Comparison of ENCODE assay signal across 8 cellular contexts in genomic region chr6:52994031-52994788, GRCh38. TPM values are rescaled to one million over a fixed set of nuclear protein-coding genes. Genes with fewer than 3 reads are reported as not detected.
DNase-seq lines count a peak whose midpoint lies in the region; ATAC-seq, FAIRE-seq and TF ChIP-seq lines count a peak whose summit lies in the region.

No MANE protein-coding gene starts in this region.

- H3K4me3 ChIP-seq in SK-N-MC: peak overlapping the region; percentile 91
- peak overlapping the region; percentile 82 for H3K4me3 ChIP-seq in epithelial cell of proximal tubule (ENCODE audit: low read depth, low read length)
- H3K4me3 ChIP-seq in muscle layer of colon (ENCODE audit: low read depth in 1 of 2, low read length in 2 of 2): peak overlapping the region; percentile 55 to 96

- H3K9me3 ChIP-seq in SK-N-MC (ENCODE audit: low read depth, low read length) (no peaks in the 10 kb centered on the region), muscle layer of colon (ENCODE audit: low read length) (no peaks in the 10 kb centered on the region)

- H3K27ac ChIP-seq in SK-N-MC (peak overlapping the region; percentile 99), muscle layer of colon (ENCODE audit: low read depth, low read length) (peak overlapping the region; percentile 93)

- no peak for TF ChIP-seq CTCF in epithelial cell of proximal tubule (conservative IDR thresholded peaks at IDR 0.05; ENCODE audit: low read depth, low read length)

- DNase-seq in Daoy (ENCODE audit: low read depth) (peak; percentile 64), SK-N-MC (ENCODE audit: low read depth, low spot score) (peak; percentile 30), epithelial cell of proximal tubule (ENCODE audit: low read depth) (no peak), occipital lobe (lab: John Stamatoyannopoulos, UW) (no peak), GM12891 (ENCODE audit: insufficient read length, low spot score) (no peak)

- no peaks in the 10 kb centered on the region for H3K4me1 ChIP-seq in muscle layer of colon (ENCODE audit: insufficient read depth, low read length)

- H3K9ac ChIP-seq in SK-N-MC (ENCODE audit: insufficient read length) (peak overlapping the region; percentile 91), muscle layer of colon (ENCODE audit: low read length) (peak overlapping the region; percentile 95)

- no peak for FAIRE-seq in GM12891 (lab: Jason Lieb, UNC)

- no peaks in the 10 kb centered on the region for H3K27me3 ChIP-seq in muscle layer of colon (ENCODE audit: control insufficient read depth in 1 of 2, insufficient read depth in 2 of 2, low read length in 2 of 2)

- ATAC-seq in HG03066 (IDR thresholded peaks at IDR 0.05; ENCODE audit: low read depth, unreplicated experiment) (peak; percentile 3), GM21447 (IDR thresholded peaks at IDR 0.05; ENCODE audit: unreplicated experiment) (no peak)

- H3K36me3 ChIP-seq in SK-N-MC (ENCODE audit: insufficient read depth, low read length): peaks cover 30% of the 10 kb centered on the region
- H3K36me3 ChIP-seq in muscle layer of colon (ENCODE audit: insufficient read depth, low read length): no peaks in the 10 kb centered on the region

- no peak for TF ChIP-seq POLR2A in GM12891 (IDR thresholded peaks at IDR 0.05; ENCODE audit: low read depth, low read length)

TF ChIP-seq in GM12891, 5 proteins besides CTCF, POLR2A, EP300 and RAD21:
- TF ChIP-seq SPI1 (IDR thresholded peaks at IDR 0.05; ENCODE audit: low read depth, low read length) (no peak), POU2F2 (IDR thresholded peaks at IDR 0.05; ENCODE audit: low read depth, low read length) (no peak), POLR2AphosphoS5 (IDR thresholded peaks at IDR 0.05; ENCODE audit: low read depth, low read length) (no peak), PAX5 (IDR thresholded peaks at IDR 0.05; ENCODE audit: insufficient read depth, low read length, severe bottlenecking) (no peak), TAF1 (IDR thresholded peaks at IDR 0.05; ENCODE audit: low read depth, low read length) (no peak)

RNA-seq across cellular contexts. Expression of gene GSTA4, which starts 0.9 kb away (rescaled TPM):
- 15.5 and 17.4 TPM in 2 replicates for total RNA-seq in Daoy (2014; rRNA removed; shearing (Covaris generic))
- total RNA-seq in epithelial cell of proximal tubule (10.5 and 12.1 TPM in 2 replicates), occipital lobe (145 TPM)
- polyA plus RNA-seq in GM12891 (2012; ENCODE audit: low read depth, missing spikeins): 2.7 TPM

Comparison
In these comparisons a context has a peak if more than half of its experiments do, and no peak if none do; other contexts are left out.
1. DNase-seq: peak in Daoy (single experiment) and SK-N-MC (single experiment); none in epithelial cell of proximal tubule (single experiment), occipital lobe (single experiment) and GM12891 (single experiment).
2. Peak in every context shown above with its lines, with median percentiles within 50 percentile points of each other: H3K4me3 ChIP-seq.